25 cellular contexts compared by ENCODE assay signal in the genomic region with DNA sequence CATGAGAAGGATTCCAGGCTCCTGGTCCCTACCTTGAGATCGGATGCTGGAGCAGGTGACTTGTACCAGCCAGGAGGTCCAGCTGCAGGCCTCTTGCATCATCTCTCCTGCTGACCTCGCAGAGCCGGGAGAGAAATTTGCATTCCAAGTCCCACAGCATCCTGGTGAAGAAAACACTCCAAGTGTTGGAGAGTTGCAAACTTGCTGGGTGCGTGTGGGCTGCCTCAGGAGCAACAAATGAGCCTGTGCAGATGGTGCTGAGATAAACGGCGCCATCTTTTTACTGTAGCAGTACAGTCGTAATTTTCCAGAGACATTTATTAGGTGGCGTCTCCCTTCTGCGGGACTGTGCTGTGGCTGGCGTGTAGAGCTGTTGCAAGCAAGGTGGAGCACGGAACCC. TPM values are rescaled to one million over a fixed set of nuclear protein-coding genes. Genes with fewer than 3 reads are reported as not detected.
DNase-seq lines count a peak whose midpoint lies in the region; ATAC-seq and TF ChIP-seq lines count a peak whose summit lies in the region.
"Had no signal": no experiment of that assay in that cellular context is flagged by ENCODE, and none has a peak within 500 bp of the region (broad histone marks: within the 10 kb centered on the region; RNA-seq: fewer than 3 reads in every experiment).

No MANE protein-coding gene starts in this region.

- CTCF ChIA-PET in WTC11 (lab: Charles Lee) = interaction anchor here (1.1 to 7.0 kb wide), 6 partner anchors 8 to 235 kb away, joined by 3 to 47 read pairs (median 10); no protein-coding TSS in a partner anchor

- H3K4me3 Mint-ChIP-seq in glutamatergic neuron (ENCODE audit: unreplicated experiment) (no peak overlapping the region), WTC11 (no peak overlapping the region)
- H3K4me3 Mint-ChIP-seq: CD4-positive, alpha-beta T cell had no signal

- no peak for TF ChIP-seq CTCF in glutamatergic neuron (IDR thresholded peaks at IDR 0.05; ENCODE audit: partially characterized antibody, unreplicated experiment)
- no peak for TF ChIP-seq CTCF in WTC11 (IDR thresholded peaks at IDR 0.05)

- peak overlapping the region; percentile 25 for H3K27ac ChIP-seq in angular gyrus (ENCODE audit: low read depth, low read length)
- H3K27ac ChIP-seq in rectal smooth muscle tissue (ENCODE audit: low read depth, low read length) = peak overlapping the region; percentile 70
- H3K27ac ChIP-seq: BLaER1 had no signal

- no peak overlapping the region for H3K4me3 ChIP-seq in rectal smooth muscle tissue (ENCODE audit: low read length)
- H3K4me3 ChIP-seq: BLaER1, HAP-1 had no signal

- POLR2A ChIA-PET in WTC11 (lab: Charles Lee) = no interaction called here

- peaks cover 15% of the 10 kb centered on the region for H3K4me1 ChIP-seq in rectal smooth muscle tissue (ENCODE audit: control insufficient read depth, insufficient read depth, low read length)
- H3K4me1 ChIP-seq: BLaER1, HAP-1 had no signal

- H3K9ac ChIP-seq in rectal smooth muscle tissue (ENCODE audit: low read length) = no peak overlapping the region
- H3K9ac ChIP-seq: BLaER1, SK-N-SH had no signal

- DNase-seq in Ammon's horn (ENCODE audit: low spot score) = peak; percentile 28
- DNase-seq in middle frontal gyrus (ENCODE audit: extremely low spot score, low spot score) = peak; percentile 24
- DNase-seq in glutamatergic neuron = no peak
- no peak for DNase-seq in WTC11 (ENCODE audit: low spot score)
- no peak for DNase-seq in activated CD4-positive, alpha-beta T cell treated with anti-CD3 and anti-CD28 coated beads, Interleukin-2, amount 50 U/mL, for 48 hours
- DNase-seq: 8988T; ACHN; CD4-positive, alpha-beta T cell; GOT3; NCI-H1092; NCI-H1417 treated with DMSO at 0.1 percent for 48 hours; NCI-H1694 treated with DMSO at 0.1 percent for 48 hours; NCI-H2081 treated with DMSO at 0.1 percent for 48 hours; NCI-H2171; NCI-H345; NCI-H510A treated with DMSO at 0.1 percent for 48 hours; NCI-H774; SIG-M5; SK-N-SH had no signal

- no peaks in the 10 kb centered on the region for H3K27me3 ChIP-seq in rectal smooth muscle tissue (ENCODE audit: control insufficient read depth, insufficient read depth, low read length)
- H3K27me3 ChIP-seq: BLaER1 had no signal

- H3K27ac Mint-ChIP-seq in glutamatergic neuron (ENCODE audit: unreplicated experiment) (no peak overlapping the region), WTC11 (no peak overlapping the region)
- H3K27ac Mint-ChIP-seq: CD4-positive, alpha-beta T cell; IgD-negative memory B cell had no signal

- H3K36me3 Mint-ChIP-seq in glutamatergic neuron (ENCODE audit: unreplicated experiment) (peaks cover 4% of the 10 kb centered on the region), WTC11 (no peaks in the 10 kb centered on the region)
- H3K36me3 Mint-ChIP-seq: IgD-negative memory B cell had no signal

- H3K4me1 Mint-ChIP-seq in glutamatergic neuron (ENCODE audit: low read depth, unreplicated experiment) (no peaks in the 10 kb centered on the region), WTC11 (peaks cover 4% of the 10 kb centered on the region; the same call in 1 of the 2 replicates)

- no peaks in the 10 kb centered on the region for H3K36me3 ChIP-seq in rectal smooth muscle tissue (ENCODE audit: control insufficient read depth, insufficient read depth, low read length)
- H3K36me3 ChIP-seq: BLaER1, HAP-1 had no signal

- H3K9me3 Mint-ChIP-seq in glutamatergic neuron (ENCODE audit: unreplicated experiment) = no peaks in the 10 kb centered on the region
- H3K9me3 Mint-ChIP-seq in WTC11 = no peaks in the 10 kb centered on the region
- H3K9me3 Mint-ChIP-seq: CD4-positive, alpha-beta T cell; IgD-negative memory B cell had no signal

- ATAC-seq in HG03439 (IDR thresholded peaks at IDR 0.05; ENCODE audit: unreplicated experiment) = no peak
- no peak for ATAC-seq in WTC11

- H3K27me3 Mint-ChIP-seq in glutamatergic neuron (ENCODE audit: unreplicated experiment) = peaks cover 4% of the 10 kb centered on the region
- no peaks in the 10 kb centered on the region; the same call in none of the 2 replicates for H3K27me3 Mint-ChIP-seq in WTC11 (ENCODE audit: low read depth)

TF ChIP-seq in WTC11, 78 proteins besides CTCF, POLR2A, EP300 and RAD21 (continues in another document):
- TF ChIP-seq ZNF396 (CRISPR knock-in tag; IDR thresholded peaks at IDR 0.05; ENCODE audit: borderline replicate concordance) (no peak), SMAD3 (CRISPR knock-in tag; IDR thresholded peaks at IDR 0.05; ENCODE audit: borderline replicate concordance) (no peak), NR1H2 (CRISPR knock-in tag; IDR thresholded peaks at IDR 0.05) (no peak), ZNF232 (CRISPR knock-in tag; IDR thresholded peaks at IDR 0.05) (no peak), TEAD4 (CRISPR knock-in tag; IDR thresholded peaks at IDR 0.05) (no peak), NR3C1 (CRISPR knock-in tag; conservative IDR thresholded peaks at IDR 0.05; ENCODE audit: low read depth) (no peak)
- TF ChIP-seq, protein P1, sequence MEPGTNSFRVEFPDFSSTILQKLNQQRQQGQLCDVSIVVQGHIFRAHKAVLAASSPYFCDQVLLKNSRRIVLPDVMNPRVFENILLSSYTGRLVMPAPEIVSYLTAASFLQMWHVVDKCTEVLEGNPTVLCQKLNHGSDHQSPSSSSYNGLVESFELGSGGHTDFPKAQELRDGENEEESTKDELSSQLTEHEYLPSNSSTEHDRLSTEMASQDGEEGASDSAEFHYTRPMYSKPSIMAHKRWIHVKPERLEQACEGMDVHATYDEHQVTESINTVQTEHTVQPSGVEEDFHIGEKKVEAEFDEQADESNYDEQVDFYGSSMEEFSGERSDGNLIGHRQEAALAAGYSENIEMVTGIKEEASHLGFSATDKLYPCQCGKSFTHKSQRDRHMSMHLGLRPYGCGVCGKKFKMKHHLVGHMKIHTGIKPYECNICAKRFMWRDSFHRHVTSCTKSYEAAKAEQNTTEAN (CRISPR knock-in tag; IDR thresholded peaks at IDR 0.05) = no peak
- TF ChIP-seq, protein P2, sequence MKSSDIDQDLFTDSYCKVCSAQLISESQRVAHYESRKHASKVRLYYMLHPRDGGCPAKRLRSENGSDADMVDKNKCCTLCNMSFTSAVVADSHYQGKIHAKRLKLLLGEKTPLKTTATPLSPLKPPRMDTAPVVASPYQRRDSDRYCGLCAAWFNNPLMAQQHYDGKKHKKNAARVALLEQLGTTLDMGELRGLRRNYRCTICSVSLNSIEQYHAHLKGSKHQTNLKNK (CRISPR knock-in tag; IDR thresholded peaks at IDR 0.05) = no peak
- TF ChIP-seq, protein P3, sequence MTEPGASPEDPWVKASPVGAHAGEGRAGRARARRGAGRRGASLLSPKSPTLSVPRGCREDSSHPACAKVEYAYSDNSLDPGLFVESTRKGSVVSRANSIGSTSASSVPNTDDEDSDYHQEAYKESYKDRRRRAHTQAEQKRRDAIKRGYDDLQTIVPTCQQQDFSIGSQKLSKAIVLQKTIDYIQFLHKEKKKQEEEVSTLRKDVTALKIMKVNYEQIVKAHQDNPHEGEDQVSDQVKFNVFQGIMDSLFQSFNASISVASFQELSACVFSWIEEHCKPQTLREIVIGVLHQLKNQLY (CRISPR knock-in tag; IDR thresholded peaks at IDR 0.05) = no peak
- TF ChIP-seq, protein P4, sequence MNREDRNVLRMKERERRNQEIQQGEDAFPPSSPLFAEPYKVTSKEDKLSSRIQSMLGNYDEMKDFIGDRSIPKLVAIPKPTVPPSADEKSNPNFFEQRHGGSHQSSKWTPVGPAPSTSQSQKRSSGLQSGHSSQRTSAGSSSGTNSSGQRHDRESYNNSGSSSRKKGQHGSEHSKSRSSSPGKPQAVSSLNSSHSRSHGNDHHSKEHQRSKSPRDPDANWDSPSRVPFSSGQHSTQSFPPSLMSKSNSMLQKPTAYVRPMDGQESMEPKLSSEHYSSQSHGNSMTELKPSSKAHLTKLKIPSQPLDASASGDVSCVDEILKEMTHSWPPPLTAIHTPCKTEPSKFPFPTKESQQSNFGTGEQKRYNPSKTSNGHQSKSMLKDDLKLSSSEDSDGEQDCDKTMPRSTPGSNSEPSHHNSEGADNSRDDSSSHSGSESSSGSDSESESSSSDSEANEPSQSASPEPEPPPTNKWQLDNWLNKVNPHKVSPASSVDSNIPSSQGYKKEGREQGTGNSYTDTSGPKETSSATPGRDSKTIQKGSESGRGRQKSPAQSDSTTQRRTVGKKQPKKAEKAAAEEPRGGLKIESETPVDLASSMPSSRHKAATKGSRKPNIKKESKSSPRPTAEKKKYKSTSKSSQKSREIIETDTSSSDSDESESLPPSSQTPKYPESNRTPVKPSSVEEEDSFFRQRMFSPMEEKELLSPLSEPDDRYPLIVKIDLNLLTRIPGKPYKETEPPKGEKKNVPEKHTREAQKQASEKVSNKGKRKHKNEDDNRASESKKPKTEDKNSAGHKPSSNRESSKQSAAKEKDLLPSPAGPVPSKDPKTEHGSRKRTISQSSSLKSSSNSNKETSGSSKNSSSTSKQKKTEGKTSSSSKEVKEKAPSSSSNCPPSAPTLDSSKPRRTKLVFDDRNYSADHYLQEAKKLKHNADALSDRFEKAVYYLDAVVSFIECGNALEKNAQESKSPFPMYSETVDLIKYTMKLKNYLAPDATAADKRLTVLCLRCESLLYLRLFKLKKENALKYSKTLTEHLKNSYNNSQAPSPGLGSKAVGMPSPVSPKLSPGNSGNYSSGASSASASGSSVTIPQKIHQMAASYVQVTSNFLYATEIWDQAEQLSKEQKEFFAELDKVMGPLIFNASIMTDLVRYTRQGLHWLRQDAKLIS (CRISPR knock-in tag; IDR thresholded peaks at IDR 0.05; ENCODE audit: borderline replicate concordance) = no peak
- TF ChIP-seq, protein P5, sequence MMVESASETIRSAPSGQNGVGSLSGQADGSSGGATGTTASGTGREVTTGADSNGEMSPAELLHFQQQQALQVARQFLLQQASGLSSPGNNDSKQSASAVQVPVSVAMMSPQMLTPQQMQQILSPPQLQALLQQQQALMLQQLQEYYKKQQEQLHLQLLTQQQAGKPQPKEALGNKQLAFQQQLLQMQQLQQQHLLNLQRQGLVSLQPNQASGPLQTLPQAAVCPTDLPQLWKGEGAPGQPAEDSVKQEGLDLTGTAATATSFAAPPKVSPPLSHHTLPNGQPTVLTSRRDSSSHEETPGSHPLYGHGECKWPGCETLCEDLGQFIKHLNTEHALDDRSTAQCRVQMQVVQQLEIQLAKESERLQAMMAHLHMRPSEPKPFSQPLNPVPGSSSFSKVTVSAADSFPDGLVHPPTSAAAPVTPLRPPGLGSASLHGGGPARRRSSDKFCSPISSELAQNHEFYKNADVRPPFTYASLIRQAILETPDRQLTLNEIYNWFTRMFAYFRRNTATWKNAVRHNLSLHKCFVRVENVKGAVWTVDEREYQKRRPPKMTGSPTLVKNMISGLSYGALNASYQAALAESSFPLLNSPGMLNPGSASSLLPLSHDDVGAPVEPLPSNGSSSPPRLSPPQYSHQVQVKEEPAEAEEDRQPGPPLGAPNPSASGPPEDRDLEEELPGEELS (CRISPR knock-in tag; IDR thresholded peaks at IDR 0.05) = no peak

RNA-seq across cellular contexts. Expression of a gene that starts 32.1 kb away (rescaled TPM):
- 9.0 TPM for total RNA-seq in glutamatergic neuron (ENCODE audit: unreplicated experiment)
- 0.34 to 0.57 TPM (median 0.55 TPM) in 3 replicates for total RNA-seq in WTC11 (2021)

RNA-seq across cellular contexts. Expression of a gene that starts 52.5 kb away (rescaled TPM):
- total RNA-seq in glutamatergic neuron (ENCODE audit: unreplicated experiment) (14.5 TPM), WTC11 (2021) (4.1 to 6.0 TPM (median 5.0 TPM) in 3 replicates)
- total RNA-seq: CD4-positive, alpha-beta T cell had no signal

Comparison
In these comparisons a context has a peak if more than half of its experiments do, and no peak if none do; other contexts are left out.
1. DNase-seq: peak in Ammon's horn (single experiment) and middle frontal gyrus (single experiment); none in glutamatergic neuron (single experiment), WTC11 (single experiment) and activated CD4-positive, alpha-beta T cell treated with anti-CD3 and anti-CD28 coated beads, Interleukin-2, amount 50 U/mL, for 48 hours (0 of 2).